ENCODE assay signal across 12 cellular contexts in genomic region chr16:60107920-60108319, GRCh38.
"Had no signal": no experiment of that assay in that cellular context is flagged by ENCODE, and none has a peak within 500 bp of the region (broad histone marks: within the 10 kb centered on the region; RNA-seq: fewer than 3 reads in every experiment).

No MANE protein-coding gene starts in this region.

- H3K36me3 ChIP-seq: adrenal gland, right lobe of liver had no signal

- H3K4me3 ChIP-seq: adrenal gland, psoas muscle, right lobe of liver, smooth muscle cell had no signal

- H3K9me3 Mint-ChIP-seq: nephron had no signal

- ATAC-seq: psoas muscle; right lobe of liver; stimulated activated naive CD8-positive, alpha-beta T cell treated with anti-CD3 and anti-CD28 coated beads, Interleukin-15, Interleukin-2, amounts not matched to agents 100 U/mL and 50 U/mL, for 24 hours had no signal

- H3K4me2 ChIP-seq: smooth muscle cell had no signal

- H3K4me3 Mint-ChIP-seq: nephron; T-helper 2 cell treated with Interferon-gamma antibody and Interleukin-4, amounts not matched to agents 5 μg/mL and 100 μg/mL, for 36 hours had no signal

- H3K9me3 ChIP-seq: adrenal gland, psoas muscle, right lobe of liver had no signal

- H3K27ac Mint-ChIP-seq: activated T-helper 2 cell treated with anti-CD3 and anti-CD28 coated beads, Interferon-gamma antibody, Interleukin-2, Interleukin-4, amounts not matched to agents 10 μg/mL and 5 μg/mL and 100 μg/mL, durations not matched to agents 14 hours and 24 hours and 36 hours; immature natural killer cell; nephron; T-helper 2 cell treated with Interferon-gamma antibody and Interleukin-4, amounts not matched to agents 5 μg/mL and 100 μg/mL, for 36 hours had no signal

- H3K27me3 ChIP-seq: adrenal gland, right lobe of liver had no signal

- H3K4me1 ChIP-seq: adrenal gland, psoas muscle, right lobe of liver had no signal

- DNase-seq: activated CD4-positive, CD25-positive, alpha-beta regulatory T cell treated with anti-CD3 and anti-CD28 coated beads, Interleukin-2, amount 50 U/mL, for 72 hours; activated naive CD4-positive, alpha-beta T cell treated with anti-CD3 and anti-CD28 coated beads, Interleukin-2, amount 50 U/mL, for 16 hours; adrenal gland; immature natural killer cell; psoas muscle; right lobe of liver; stimulated activated naive CD8-positive, alpha-beta T cell treated with anti-CD3 and anti-CD28 coated beads, Interleukin-15, Interleukin-2, amounts not matched to agents 100 U/mL and 50 U/mL, for 24 hours; trophoblast cell had no signal

- H3K4me1 Mint-ChIP-seq: nephron had no signal

- H3K27ac ChIP-seq: adrenal gland, psoas muscle, right lobe of liver had no signal

- H3K36me3 Mint-ChIP-seq: immature natural killer cell had no signal
